ENCODE assay signal across 1 cellular context in the genomic region with DNA sequence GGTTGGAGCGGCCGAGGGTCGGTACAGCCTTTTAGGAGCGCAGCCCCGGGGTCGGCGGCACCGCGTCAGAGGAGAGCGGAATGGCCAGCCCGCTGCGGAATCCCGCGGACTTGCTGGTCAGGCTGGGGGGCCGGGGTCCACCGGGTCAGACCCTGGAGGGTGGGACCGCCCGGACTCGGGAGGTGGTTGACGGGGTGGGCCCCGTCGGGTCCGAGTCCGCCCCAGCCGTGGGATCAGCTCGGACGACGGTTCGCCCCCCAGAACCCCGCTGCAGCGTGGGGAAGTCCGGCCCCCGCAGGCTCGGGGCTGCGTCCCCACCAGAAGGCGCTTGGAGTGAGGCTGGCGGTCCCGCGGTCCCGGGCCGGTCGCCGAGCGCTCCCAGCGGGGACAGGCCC.
TF ChIP-seq lines count a peak whose summit lies in the region.

No MANE protein-coding gene starts in this region.

TF ChIP-seq in IMR-90, 13 proteins besides CTCF, POLR2A, EP300 and RAD21:
- TF ChIP-seq MAFK (IDR thresholded peaks at IDR 0.05; ENCODE audit: low read depth, low read length) (no peak), CEBPB (IDR thresholded peaks at IDR 0.05; ENCODE audit: low read depth, low read length) (no peak), RFX5 (IDR thresholded peaks at IDR 0.05; ENCODE audit: low read depth, low read length) (no peak), USF2 (IDR thresholded peaks at IDR 0.05; ENCODE audit: low read depth, low read length) (no peak), NFE2L2 (IDR thresholded peaks at IDR 0.05; ENCODE audit: low read depth, low read length) (no peak), CHD1 (IDR thresholded peaks at IDR 0.05; ENCODE audit: low read depth, low read length) (no peak), BHLHE40 (IDR thresholded peaks at IDR 0.05; ENCODE audit: low read depth, low read length) (no peak), FOS (IDR thresholded peaks at IDR 0.05; ENCODE audit: low read depth, low read length) (no peak), RCOR1 (IDR thresholded peaks at IDR 0.05; ENCODE audit: insufficient replicate concordance, low read length) (no peak), SMC3 (IDR thresholded peaks at IDR 0.05; ENCODE audit: low read depth, low read length) (no peak), MXI1 (IDR thresholded peaks at IDR 0.05; ENCODE audit: borderline replicate concordance, low read depth, low read length) (no peak), ELK1 (IDR thresholded peaks at IDR 0.05; ENCODE audit: borderline replicate concordance, low read depth, low read length) (no peak), MAZ (IDR thresholded peaks at IDR 0.05; ENCODE audit: borderline replicate concordance, low read depth, low read length) (no peak)
